ENCODE assay signal across 8 cellular contexts in genomic region chr12:133080051-133080618, GRCh38. TPM values are rescaled to one million over a fixed set of nuclear protein-coding genes. Genes with fewer than 3 reads are reported as not detected.
A peak's percentile ranks its signal among the peaks of the same experiment; 100 is the strongest.
DNase-seq lines count a peak whose midpoint lies in the region; ATAC-seq and TF ChIP-seq lines count a peak whose summit lies in the region.

No MANE protein-coding gene starts in this region.

- peak overlapping the region; percentile 71 to 95 for H3K4ac ChIP-seq in mesenchymal stem cell (ENCODE audit: low read depth in 1 of 2, low read length in 2 of 2)

- H3K27me3 ChIP-seq in HL-60 (ENCODE audit: insufficient read depth, poor library complexity, severe bottlenecking) (no peaks in the 10 kb centered on the region), endodermal cell (ENCODE audit: control insufficient read depth, insufficient read depth, low read length, poor library complexity, severe bottlenecking) (no peaks in the 10 kb centered on the region), mesenchymal stem cell (ENCODE audit: control insufficient read depth in 1 of 2, insufficient read depth in 1 of 2, low read length in 2 of 2) (no peaks in the 10 kb centered on the region)

- H3K27ac Mint-ChIP-seq in endodermal cell = no peak overlapping the region

- H3K9me3 Mint-ChIP-seq in endodermal cell = peaks cover 44% of the 10 kb centered on the region

- H3K9ac ChIP-seq in endodermal cell (ENCODE audit: extremely low read depth, low read length, poor library complexity, severe bottlenecking) = peak overlapping the region; percentile 99
- H3K9ac ChIP-seq in mesenchymal stem cell (ENCODE audit: low read length) = peak overlapping the region; percentile 99

- DNase-seq in COLO668 (lab: John Stamatoyannopoulos, UW; ENCODE audit: unreplicated experiment) (peak; percentile 95), HL-60 (ENCODE audit: low read depth in 1 of 2, low spot score in 1 of 2) (peak; percentile 99), NOMO-1 (lab: John Stamatoyannopoulos, UW; ENCODE audit: unreplicated experiment in 2 of 2) (peak; percentile 97 to 98), endodermal cell (peak; percentile 100), mesenchymal stem cell (peak; percentile 100)
- peak; percentile 68 to 79 (median 73) for DNase-seq in activated CD8-positive, alpha-beta memory T cell treated with anti-CD3 and anti-CD28 coated beads for 48 hours (ENCODE audit: low read depth in 2 of 3, low spot score in 2 of 3)
- peak; percentile 91 for DNase-seq in stimulated activated CD8-positive, alpha-beta memory T cell treated with anti-CD3 and anti-CD28 coated beads, Interleukin-12 subunit alpha, Interleukin-12 subunit beta, amount 100 ng/mL, for 4 hours (ENCODE audit: low read depth)

- H3K27me3 Mint-ChIP-seq in endodermal cell (ENCODE audit: insufficient read depth) = no peaks in the 10 kb centered on the region

- peak overlapping the region; percentile 85 for H4K91ac ChIP-seq in mesenchymal stem cell (ENCODE audit: low read length)

- no peaks in the 10 kb centered on the region for H3K4me1 Mint-ChIP-seq in endodermal cell

- H3K4me3 ChIP-seq in HL-60 (replicated peaks; ENCODE audit: insufficient read depth, low read length) = peak overlapping the region; percentile 89
- H3K4me3 ChIP-seq in endodermal cell (ENCODE audit: low read length) = peak overlapping the region; percentile 94
- H3K4me3 ChIP-seq in mesenchymal stem cell (ENCODE audit: insufficient read depth in 1 of 2, low read depth in 1 of 2, low read length in 2 of 2) = peak overlapping the region; percentile 81 to 88

- peak overlapping the region; percentile 77 for H2BK120ac ChIP-seq in mesenchymal stem cell (ENCODE audit: low read depth, low read length)

- H3K36me3 Mint-ChIP-seq in endodermal cell (ENCODE audit: low read depth) = peaks cover 40% of the 10 kb centered on the region

- H3K27ac ChIP-seq in HL-60 (replicated peaks) = peak overlapping the region; percentile 98
- peak overlapping the region; percentile 100 for H3K27ac ChIP-seq in endodermal cell (ENCODE audit: low read depth, low read length)
- H3K27ac ChIP-seq in mesenchymal stem cell (ENCODE audit: low read length, poor library complexity, severe bottlenecking) = peak overlapping the region; percentile 99

- TF ChIP-seq CTCF in HL-60 (IDR thresholded peaks at IDR 0.05; ENCODE audit: insufficient read depth, low read length) (no peak), endodermal cell (conservative IDR thresholded peaks at IDR 0.05) (no peak)

- H3K4me2 ChIP-seq in mesenchymal stem cell (ENCODE audit: low read length, poor library complexity, severe bottlenecking) = peak overlapping the region; percentile 57

- H3K9me3 ChIP-seq in endodermal cell (ENCODE audit: control insufficient read depth, low read length) (peaks cover 83% of the 10 kb centered on the region), mesenchymal stem cell (ENCODE audit: control insufficient read depth, low read length) (peaks cover 73% of the 10 kb centered on the region)

- H2BK15ac ChIP-seq in mesenchymal stem cell (ENCODE audit: low read depth, poor library complexity, severe bottlenecking) = peak overlapping the region; percentile 44

- no peak overlapping the region for H3K4me3 Mint-ChIP-seq in endodermal cell

- H4K8ac ChIP-seq in mesenchymal stem cell (ENCODE audit: low read length) = peak overlapping the region; percentile 91

- peak overlapping the region; percentile 81 to 97 for H3K18ac ChIP-seq in mesenchymal stem cell (ENCODE audit: low read depth in 1 of 2, low read length in 2 of 2)

- H3K4me1 ChIP-seq in endodermal cell (ENCODE audit: control insufficient read depth, insufficient read depth, low read length) = no peaks in the 10 kb centered on the region
- H3K4me1 ChIP-seq in mesenchymal stem cell (ENCODE audit: control insufficient read depth, insufficient read depth, low read depth, low read length) = no peaks in the 10 kb centered on the region

- peak; percentile 74 for ATAC-seq in GM19463 (IDR thresholded peaks at IDR 0.05; ENCODE audit: unreplicated experiment)

- H3K23ac ChIP-seq in mesenchymal stem cell (ENCODE audit: low read length in 2 of 2) = no peak overlapping the region

- H3K14ac ChIP-seq in mesenchymal stem cell (ENCODE audit: low read length in 2 of 2) = no peak overlapping the region

- H2AFZ ChIP-seq in mesenchymal stem cell (ENCODE audit: low read depth, low read length) = peak overlapping the region; percentile 0

- H2BK12ac ChIP-seq in mesenchymal stem cell (ENCODE audit: low read length in 2 of 2) = peak overlapping the region in 1 of 2 experiments; percentile 38

- H3K36me3 ChIP-seq in endodermal cell (ENCODE audit: control insufficient read depth, insufficient read depth, low read length) = peaks cover 35% of the 10 kb centered on the region
- H3K36me3 ChIP-seq in mesenchymal stem cell (ENCODE audit: control insufficient read depth in 1 of 2, insufficient read depth in 2 of 2, low read depth in 1 of 2, low read length in 2 of 2) = peaks cover 14 to 36% of the 10 kb centered on the region in 2 experiments

- 0 to 2% methylated on average over 10 to 40 of the region's 40 CpGs for WGBS in endodermal cell (ENCODE audit: insufficient coverage in 1 of 2, insufficient read length in 1 of 2), 2 experiments
- under 1% methylated on average over 40 of the region's 40 CpGs for WGBS in mesenchymal stem cell

- H3K79me1 ChIP-seq in mesenchymal stem cell (replicated peaks; ENCODE audit: low read length, poor library complexity, severe bottlenecking) = peaks cover 8% of the 10 kb centered on the region

- no peak overlapping the region for H2AK5ac ChIP-seq in mesenchymal stem cell (ENCODE audit: low read length, severe bottlenecking)

- peak overlapping the region; percentile 88 for H2BK5ac ChIP-seq in mesenchymal stem cell (ENCODE audit: low read depth, low read length, poor library complexity, severe bottlenecking)

RNA-seq across cellular contexts. Expression of gene ZNF140, which starts 0.6 kb away (rescaled TPM):
- 10 to 100 TPM; 19.0 to 20.9 TPM for total RNA-seq in endodermal cell
- 20.3 TPM for polyA plus RNA-seq in endodermal cell (2013, experiment 1 of 2)
- 23.4 TPM for polyA plus RNA-seq in endodermal cell (2013, experiment 2 of 2)
- polyA plus RNA-seq in mesenchymal stem cell (2013, experiment 1 of 2) = 8.2 TPM
- polyA plus RNA-seq in mesenchymal stem cell (2013, experiment 2 of 2) = 8.0 TPM

RNA-seq across cellular contexts. Expression of gene ZNF84, which starts 42.8 kb away (rescaled TPM):
- 10 to 100 TPM; 50.2 to 52.6 TPM for total RNA-seq in endodermal cell
- 37.3 TPM for polyA plus RNA-seq in endodermal cell (2013, experiment 1 of 2)
- polyA plus RNA-seq in endodermal cell (2013, experiment 2 of 2) = 34.0 TPM
- 14.9 TPM for polyA plus RNA-seq in mesenchymal stem cell (2013, experiment 1 of 2)
- polyA plus RNA-seq in mesenchymal stem cell (2013, experiment 2 of 2) = 13.9 TPM

RNA-seq across cellular contexts. Expression of gene ZNF891, which starts 49.9 kb away (rescaled TPM):
- 1 to 10 TPM; 3.7 to 3.9 TPM for total RNA-seq in endodermal cell
- polyA plus RNA-seq in endodermal cell (2013, experiment 1 of 2) = 1.9 TPM
- polyA plus RNA-seq in endodermal cell (2013, experiment 2 of 2) = 1.8 TPM
- 0.35 TPM for polyA plus RNA-seq in mesenchymal stem cell (2013, experiment 1 of 2)
- polyA plus RNA-seq in mesenchymal stem cell (2013, experiment 2 of 2) = 0.36 TPM

RNA-seq across cellular contexts. Expression of gene ZNF10, which starts 50.3 kb away (rescaled TPM):
- total RNA-seq in endodermal cell = 10 to 100 TPM; 12.0 to 16.4 TPM
- 10.5 TPM for polyA plus RNA-seq in endodermal cell (2013, experiment 1 of 2)
- polyA plus RNA-seq in endodermal cell (2013, experiment 2 of 2) = 8.7 TPM
- polyA plus RNA-seq in mesenchymal stem cell (2013, experiment 1 of 2) = 4.1 TPM
- polyA plus RNA-seq in mesenchymal stem cell (2013, experiment 2 of 2) = 3.6 TPM

Comparison
In these comparisons a context has a peak if more than half of its experiments do, and no peak if none do; other contexts are left out.
1. Peak in every context shown above with its lines: DNase-seq, ATAC-seq, H3K4me3 ChIP-seq and H3K27ac ChIP-seq.